ENCODE assay signal across 17 cellular contexts in the genomic region with DNA sequence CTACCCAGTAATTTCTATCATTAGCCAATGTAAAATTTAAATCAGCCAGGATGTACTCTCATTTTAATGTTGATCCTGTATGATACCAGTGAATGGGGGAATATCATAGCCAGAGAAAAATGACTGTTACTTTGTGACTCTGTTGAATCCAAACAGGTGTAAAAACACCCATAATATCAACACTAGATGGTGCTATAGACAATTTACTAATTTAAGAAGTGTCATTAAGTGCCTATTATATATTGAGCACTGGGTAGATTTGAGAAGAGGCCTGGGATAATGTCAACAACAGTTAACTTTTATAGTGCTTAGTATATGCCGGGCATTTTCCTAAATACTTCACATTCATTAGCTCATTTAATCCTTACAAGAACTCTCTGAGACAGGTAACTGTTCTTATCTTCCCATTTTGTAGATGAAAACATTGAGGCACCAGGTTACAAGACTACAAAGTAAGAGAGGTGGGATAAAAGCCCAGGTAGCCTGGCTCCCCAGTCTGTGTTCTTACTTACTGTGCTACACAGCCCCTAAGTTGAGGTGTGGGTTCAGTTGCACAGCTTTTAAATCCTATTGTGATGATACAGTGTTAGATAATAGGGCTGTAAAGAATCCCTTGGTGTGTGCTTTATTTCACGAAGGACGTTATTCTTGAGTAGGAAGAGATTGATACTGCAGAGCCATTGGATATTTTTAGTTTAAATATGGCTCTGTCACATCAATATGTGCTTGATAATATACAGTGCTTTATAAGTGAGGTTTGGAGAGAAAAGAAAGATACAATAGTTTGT.
A peak's percentile ranks its signal among the peaks of the same experiment; 100 is the strongest.
DNase-seq lines count a peak whose midpoint lies in the region; ATAC-seq and TF ChIP-seq lines count a peak whose summit lies in the region.
"Had no signal": no experiment of that assay in that cellular context is flagged by ENCODE, and none has a peak within 500 bp of the region (broad histone marks: within the 10 kb centered on the region; RNA-seq: fewer than 3 reads in every experiment).

No MANE protein-coding gene starts in this region.

- H3K27me3 ChIP-seq in Caco-2 (replicated peaks; ENCODE audit: control insufficient read depth, insufficient read depth, low read length): no peaks in the 10 kb centered on the region
- H3K27me3 ChIP-seq in kidney epithelial cell (ENCODE audit: control insufficient read depth, insufficient read depth, low read length): no peaks in the 10 kb centered on the region
- H3K27me3 ChIP-seq: gastroesophageal sphincter had no signal

- ATAC-seq in stimulated activated naive CD8-positive, alpha-beta T cell treated with anti-CD3 and anti-CD28 coated beads, Interleukin-15, amount 100 ng/mL, for 72 hours: no peak
- ATAC-seq in HG02938 (IDR thresholded peaks at IDR 0.05; ENCODE audit: unreplicated experiment): no peak
- ATAC-seq: activated CD8-positive, alpha-beta T cell treated with anti-CD3 and anti-CD28 coated beads, Interleukin-2, amount 10 ng/mL, durations not matched to agents 7 days and 5 days; gastroesophageal sphincter; left ventricle myocardium superior had no signal

- H3K4me3 Mint-ChIP-seq in Caco-2 (ENCODE audit: unreplicated experiment): no peak overlapping the region
- H3K4me3 Mint-ChIP-seq in stimulated activated naive CD8-positive, alpha-beta T cell treated with anti-CD3 and anti-CD28 coated beads, Interleukin-15, amount 100 ng/mL, for 72 hours: no peak overlapping the region
- H3K4me3 Mint-ChIP-seq: activated CD8-positive, alpha-beta T cell treated with anti-CD3 and anti-CD28 coated beads, Interleukin-2, amount 10 ng/mL, durations not matched to agents 7 days and 5 days; CD8-positive, alpha-beta memory T cell had no signal

- H3K4me1 Mint-ChIP-seq in Caco-2 (ENCODE audit: low read depth, unreplicated experiment): no peaks in the 10 kb centered on the region
- no peaks in the 10 kb centered on the region for H3K4me1 Mint-ChIP-seq in stimulated activated naive CD8-positive, alpha-beta T cell treated with anti-CD3 and anti-CD28 coated beads, Interleukin-15, amount 100 ng/mL, for 72 hours
- H3K4me1 Mint-ChIP-seq: CD8-positive, alpha-beta memory T cell had no signal

- no peaks in the 10 kb centered on the region for H3K9me3 Mint-ChIP-seq in Caco-2 (ENCODE audit: unreplicated experiment)
- H3K9me3 Mint-ChIP-seq in stimulated activated naive CD8-positive, alpha-beta T cell treated with anti-CD3 and anti-CD28 coated beads, Interleukin-15, amount 100 ng/mL, for 72 hours: no peaks in the 10 kb centered on the region
- H3K9me3 Mint-ChIP-seq: CD8-positive, alpha-beta memory T cell had no signal

- H3K9me3 ChIP-seq in Caco-2: no peaks in the 10 kb centered on the region
- H3K9me3 ChIP-seq: gastroesophageal sphincter had no signal

- intact Hi-C loops in Caco-2 (cut with micrococcal nuclease; ENCODE audit: unreplicated experiment): no loop called here

- in situ Hi-C loops in GM13977 (cut with MboI; ENCODE audit: low pct_unique_long_range_greater_than_20kb, low sequenced_read_pairs, unreplicated experiment) (loop anchor here (25.0 kb wide), 1 partner anchor 556 kb away; no protein-coding TSS in a partner anchor), SK-MEL-5 (cut with HindIII; ENCODE audit: low pct_unique_long_range_greater_than_20kb, low sequenced_read_pairs) (no loop called here)

- H3K27ac Mint-ChIP-seq in Caco-2 (ENCODE audit: unreplicated experiment): no peak overlapping the region
- no peak overlapping the region for H3K27ac Mint-ChIP-seq in stimulated activated naive CD8-positive, alpha-beta T cell treated with anti-CD3 and anti-CD28 coated beads, Interleukin-15, amount 100 ng/mL, for 72 hours
- H3K27ac Mint-ChIP-seq: activated CD8-positive, alpha-beta T cell treated with anti-CD3 and anti-CD28 coated beads, Interleukin-2, amount 10 ng/mL, durations not matched to agents 7 days and 5 days; CD8-positive, alpha-beta memory T cell had no signal

- peak; percentile 4 to 29 for TF ChIP-seq CTCF in Caco-2 (IDR thresholded peaks at IDR 0.05; ENCODE audit: insufficient read depth in 1 of 2, low read depth in 1 of 2, low read length in 1 of 2, severe bottlenecking in 1 of 2, unreplicated experiment in 1 of 2)
- peak; percentile 46 for TF ChIP-seq CTCF in GM13977 (IDR thresholded peaks at IDR 0.05; ENCODE audit: extremely low read depth, insufficient read depth, missing control alignments)
- TF ChIP-seq CTCF in kidney epithelial cell (IDR thresholded peaks at IDR 0.05; ENCODE audit: insufficient read depth, low read length, poor library complexity, severe bottlenecking): peak; percentile 7

- no peaks in the 10 kb centered on the region for H3K36me3 Mint-ChIP-seq in Caco-2 (ENCODE audit: insufficient read depth, unreplicated experiment)
- H3K36me3 Mint-ChIP-seq: CD8-positive, alpha-beta memory T cell had no signal

- CTCF ChIA-PET in Caco-2 (lab: Charles Lee): interaction anchor here (0.9 kb wide), 1 partner anchor 228 kb away, joined by 3 read pairs; no protein-coding TSS in a partner anchor

- peaks cover 4% of the 10 kb centered on the region for H3K27me3 Mint-ChIP-seq in Caco-2 (ENCODE audit: insufficient read depth, unreplicated experiment)
- H3K27me3 Mint-ChIP-seq in stimulated activated naive CD8-positive, alpha-beta T cell treated with anti-CD3 and anti-CD28 coated beads, Interleukin-15, amount 100 ng/mL, for 72 hours: peaks cover 17% of the 10 kb centered on the region

- H3K36me3 ChIP-seq in Caco-2 (ENCODE audit: control insufficient read depth, insufficient read depth, low read length) (no peaks in the 10 kb centered on the region), kidney epithelial cell (ENCODE audit: control insufficient read depth, insufficient read depth, low read length) (no peaks in the 10 kb centered on the region)
- H3K36me3 ChIP-seq: gastroesophageal sphincter had no signal

- H3K4me3 ChIP-seq in Caco-2 (ENCODE audit: low read depth, low read length) (no peak overlapping the region), kidney epithelial cell (ENCODE audit: low read depth, low read length) (no peak overlapping the region)
- H3K4me3 ChIP-seq: gastroesophageal sphincter had no signal

- no TSS peak for BruUV-seq in Caco-2 (replicated peaks; lab: Mats Ljungman, UMichigan)

- H3K4me1 ChIP-seq in Caco-2: no peaks in the 10 kb centered on the region
- H3K4me1 ChIP-seq: gastroesophageal sphincter had no signal

- no peak for DNase-seq in Caco-2
- DNase-seq in GM13977 (ENCODE audit: low spot score): peak; percentile 15
- DNase-seq in SK-MEL-5 (ENCODE audit: low read depth, low spot score): peak; percentile 28
- DNase-seq in kidney epithelial cell (ENCODE audit: low read depth): no peak
- DNase-seq in stimulated activated naive CD8-positive, alpha-beta T cell treated with anti-CD3 and anti-CD28 coated beads, Interleukin-15, amount 100 ng/mL, for 72 hours: no peak
- no peak for DNase-seq in LoVo (ENCODE audit: low spot score)
- DNase-seq in DMS79 treated with DMSO at 0.1 percent for 48 hours (lab: John Stamatoyannopoulos, UW): no peak
- DNase-seq: activated CD8-positive, alpha-beta T cell treated with anti-CD3 and anti-CD28 coated beads, Interleukin-2, amount 10 ng/mL, durations not matched to agents 7 days and 5 days; activated naive CD4-positive, alpha-beta T cell; CD8-positive, alpha-beta memory T cell; left ventricle myocardium superior; NCI-H1048; nucleus accumbens; stimulated activated CD4-positive, alpha-beta T cell treated with anti-CD3 and anti-CD28 coated beads, Interleukin-2, amount 100 ng/mL, for 24 hours; stimulated activated naive CD4-positive, alpha-beta T cell treated with Interleukin-2 at 50 U/mL for 16 hours had no signal

- POLR2A ChIA-PET in Caco-2 (lab: Charles Lee): no interaction called here

Comparison
In these comparisons a context has a peak if more than half of its experiments do, and no peak if none do; other contexts are left out.
1. DNase-seq: peak in GM13977 (single experiment) and SK-MEL-5 (single experiment); none in Caco-2 (0 of 2), kidney epithelial cell (single experiment), stimulated activated naive CD8-positive, alpha-beta T cell treated with anti-CD3 and anti-CD28 coated beads, Interleukin-15, amount 100 ng/mL, for 72 hours (0 of 2), LoVo (single experiment) and DMS79 treated with DMSO at 0.1 percent for 48 hours (single experiment).
2. Peak in every context shown above with its lines, with median percentiles within 50 percentile points of each other: CTCF ChIP-seq.